6 cellular contexts compared by ENCODE assay signal in the genomic region with DNA sequence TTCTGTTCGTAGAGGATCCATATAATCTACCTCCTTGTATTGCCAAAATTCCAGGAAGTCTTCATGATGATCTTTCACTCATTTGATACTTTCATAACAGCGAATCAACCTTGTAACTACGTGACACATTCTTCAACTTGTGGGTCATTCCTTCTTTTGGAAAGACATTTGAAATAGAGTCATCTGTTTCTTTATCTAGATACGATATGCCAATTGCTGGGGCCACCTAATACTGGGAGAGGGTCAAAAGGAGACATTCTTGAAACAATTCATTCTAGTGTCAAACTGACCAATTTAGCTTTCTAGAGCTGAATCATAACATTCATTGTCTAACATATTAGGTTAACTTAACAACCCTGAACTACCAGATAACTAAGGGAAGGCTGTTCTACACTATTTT.
"Had no signal": no experiment of that assay in that cellular context is flagged by ENCODE, and none has a peak within 500 bp of the region (broad histone marks: within the 10 kb centered on the region; RNA-seq: fewer than 3 reads in every experiment).

No MANE protein-coding gene starts in this region.

- H3K36me3 ChIP-seq: HAP-1 had no signal

- H3K4me3 ChIP-seq: HAP-1 had no signal

- ATAC-seq: HCT116 had no signal

- H3K27ac Mint-ChIP-seq: HFFc6 had no signal

- DNase-seq: GOT3, H7, HFFc6, IMR-90 had no signal

- H3K9me3 Mint-ChIP-seq: HFFc6 had no signal

- H3K9me3 ChIP-seq: HAP-1 had no signal

- H3K4me3 Mint-ChIP-seq: HFFc6 had no signal
